1 cellular context compared by ENCODE assay signal in the genomic region with DNA sequence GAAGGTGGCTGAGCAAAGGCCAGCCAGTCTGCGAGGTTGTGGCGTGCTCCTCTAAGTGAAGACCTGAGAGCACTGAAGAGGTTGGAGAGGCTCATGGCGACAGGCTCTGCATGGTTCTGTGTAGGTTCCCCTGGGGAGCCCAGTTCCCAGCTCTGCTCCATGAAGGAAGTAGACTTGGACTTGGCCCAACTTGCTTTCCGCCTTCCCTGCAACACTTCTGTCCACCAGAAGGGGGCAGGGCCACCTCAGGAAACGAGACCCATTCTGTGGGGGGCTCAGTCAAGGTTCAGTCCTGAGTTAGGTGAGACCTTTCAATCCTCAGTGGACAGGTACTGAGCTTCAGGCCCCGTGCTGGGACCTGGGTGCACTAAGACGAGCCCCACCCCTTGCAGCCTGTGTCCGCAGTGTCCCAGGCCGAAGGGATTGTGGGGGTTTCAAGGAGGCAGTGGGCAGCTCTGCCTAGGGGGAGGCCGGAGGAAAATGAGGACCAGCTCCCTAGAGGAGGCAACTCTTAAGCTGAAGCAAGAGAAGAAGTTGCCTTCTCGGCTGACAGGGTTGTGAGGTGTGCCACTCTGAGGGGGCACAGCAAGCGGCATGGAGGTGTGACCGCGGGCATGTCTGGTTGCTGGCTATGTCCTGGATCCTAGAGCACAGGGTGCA.
TF ChIP-seq lines count a peak whose summit lies in the region.

No MANE protein-coding gene starts in this region.

TF ChIP-seq in GM12878, 131 proteins besides CTCF, POLR2A, EP300 and RAD21:
- peak; percentile 48 for TF ChIP-seq SMC3 (IDR thresholded peaks at IDR 0.05; ENCODE audit: borderline replicate concordance, low read length)
- TF ChIP-seq, protein P1, sequence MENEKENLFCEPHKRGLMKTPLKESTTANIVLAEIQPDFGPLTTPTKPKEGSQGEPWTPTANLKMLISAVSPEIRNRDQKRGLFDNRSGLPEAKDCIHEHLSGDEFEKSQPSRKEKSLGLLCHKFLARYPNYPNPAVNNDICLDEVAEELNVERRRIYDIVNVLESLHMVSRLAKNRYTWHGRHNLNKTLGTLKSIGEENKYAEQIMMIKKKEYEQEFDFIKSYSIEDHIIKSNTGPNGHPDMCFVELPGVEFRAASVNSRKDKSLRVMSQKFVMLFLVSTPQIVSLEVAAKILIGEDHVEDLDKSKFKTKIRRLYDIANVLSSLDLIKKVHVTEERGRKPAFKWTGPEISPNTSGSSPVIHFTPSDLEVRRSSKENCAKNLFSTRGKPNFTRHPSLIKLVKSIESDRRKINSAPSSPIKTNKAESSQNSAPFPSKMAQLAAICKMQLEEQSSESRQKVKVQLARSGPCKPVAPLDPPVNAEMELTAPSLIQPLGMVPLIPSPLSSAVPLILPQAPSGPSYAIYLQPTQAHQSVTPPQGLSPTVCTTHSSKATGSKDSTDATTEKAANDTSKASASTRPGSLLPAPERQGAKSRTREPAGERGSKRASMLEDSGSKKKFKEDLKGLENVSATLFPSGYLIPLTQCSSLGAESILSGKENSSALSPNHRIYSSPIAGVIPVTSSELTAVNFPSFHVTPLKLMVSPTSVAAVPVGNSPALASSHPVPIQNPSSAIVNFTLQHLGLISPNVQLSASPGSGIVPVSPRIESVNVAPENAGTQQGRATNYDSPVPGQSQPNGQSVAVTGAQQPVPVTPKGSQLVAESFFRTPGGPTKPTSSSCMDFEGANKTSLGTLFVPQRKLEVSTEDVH (IDR thresholded peaks at IDR 0.05; ENCODE audit: low read depth, partially characterized antibody): no peak
- TF ChIP-seq IKZF1 (conservative IDR thresholded peaks at IDR 0.05): 0 out of 2 replicates have a peak, but pooled peaks have one; percentile 33
- TF ChIP-seq, protein P2, sequence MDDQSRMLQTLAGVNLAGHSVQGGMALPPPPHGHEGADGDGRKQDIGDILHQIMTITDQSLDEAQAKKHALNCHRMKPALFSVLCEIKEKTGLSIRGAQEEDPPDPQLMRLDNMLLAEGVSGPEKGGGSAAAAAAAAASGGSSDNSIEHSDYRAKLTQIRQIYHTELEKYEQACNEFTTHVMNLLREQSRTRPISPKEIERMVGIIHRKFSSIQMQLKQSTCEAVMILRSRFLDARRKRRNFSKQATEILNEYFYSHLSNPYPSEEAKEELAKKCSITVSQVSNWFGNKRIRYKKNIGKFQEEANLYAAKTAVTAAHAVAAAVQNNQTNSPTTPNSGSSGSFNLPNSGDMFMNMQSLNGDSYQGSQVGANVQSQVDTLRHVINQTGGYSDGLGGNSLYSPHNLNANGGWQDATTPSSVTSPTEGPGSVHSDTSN (IDR thresholded peaks at IDR 0.05; ENCODE audit: insufficient replicate concordance, low read depth, low read length): no peak
